In the genomic region with DNA sequence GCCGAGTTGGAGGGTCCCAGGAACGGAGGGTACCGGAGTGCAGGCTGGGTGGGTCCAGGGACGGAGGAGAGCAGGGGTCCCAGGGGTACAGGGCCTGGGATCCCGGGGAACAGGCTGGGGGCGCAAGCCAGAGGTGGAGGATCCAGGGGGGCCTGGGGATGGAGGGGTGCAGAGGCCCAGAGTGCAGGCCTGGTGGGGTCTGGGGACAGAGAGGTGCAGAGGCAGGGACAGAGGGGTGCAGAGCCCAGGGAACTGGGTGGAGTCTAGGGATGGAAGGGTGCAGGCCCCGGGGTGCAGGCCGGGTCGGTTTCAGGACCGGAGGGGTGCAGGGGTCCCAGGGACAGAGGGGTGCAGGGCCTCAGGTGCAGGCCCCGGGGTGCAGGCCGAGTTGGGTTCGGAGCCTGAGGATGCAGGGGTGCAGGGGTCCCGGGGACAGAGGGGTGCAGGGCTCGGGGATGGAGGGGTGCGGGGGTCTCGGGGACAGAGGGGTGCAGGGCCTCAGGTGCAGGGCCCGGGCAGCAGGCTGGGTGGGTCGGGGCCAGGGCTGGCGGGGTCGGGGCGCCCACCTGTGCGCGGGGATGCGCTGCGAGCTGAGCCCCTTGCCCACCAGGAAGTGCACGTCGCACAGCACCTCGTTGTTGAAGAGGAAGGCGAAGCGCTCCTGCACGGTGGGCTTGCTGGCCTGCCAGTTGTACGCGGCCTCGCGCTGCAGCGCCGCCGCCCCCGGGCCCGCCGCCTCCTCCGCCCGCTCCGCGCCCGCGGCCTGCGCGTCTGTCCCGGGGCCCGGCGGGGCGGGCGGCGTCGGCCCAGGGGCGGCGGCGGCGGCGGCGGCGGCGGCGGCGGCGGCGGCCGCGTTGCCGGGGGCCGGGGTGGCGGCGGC, we compare ENCODE assay signal across 8 cellular contexts. TPM values are rescaled to one million over a fixed set of nuclear protein-coding genes. Genes with fewer than 3 reads are reported as not detected.
A peak's percentile ranks its signal among the peaks of the same experiment; 100 is the strongest.
DNase-seq lines count a peak whose midpoint lies in the region; ATAC-seq, FAIRE-seq and TF ChIP-seq lines count a peak whose summit lies in the region.

No MANE protein-coding gene starts in this region.

- peak; percentile 40 for DNase-seq in activated CD4-positive, alpha-beta memory T cell treated with anti-CD3 and anti-CD28 coated beads, Interleukin-2, amount 10 ng/mL, durations not matched to agents 7 days and 5 days
- DNase-seq in foreskin fibroblast (peak in 1 of 2 donors; percentile 34), pancreas (peak in 4 of 6 donors; percentile 43 to 86 (median 66)), NCI-H1092 (lab: John Stamatoyannopoulos, UW) (no peak), activated gamma-delta T cell (lab: John Stamatoyannopoulos, UW) (no peak)

- intact Hi-C loops in pancreas (cut with DNase I): no loop called here

- peaks cover 15% of the 10 kb centered on the region for H3K4me1 Mint-ChIP-seq in activated CD4-positive, alpha-beta memory T cell treated with anti-CD3 and anti-CD28 coated beads, Interleukin-2, amount 10 ng/mL, durations not matched to agents 7 days and 5 days

- H3K36me3 ChIP-seq in ACC112 (ENCODE audit: insufficient read depth, low read length) (no peaks in the 10 kb centered on the region), pancreas (no peaks in the 10 kb centered on the region)

- H3K9me3 Mint-ChIP-seq in activated CD4-positive, alpha-beta memory T cell treated with anti-CD3 and anti-CD28 coated beads, Interleukin-2, amount 10 ng/mL, durations not matched to agents 7 days and 5 days: no peaks in the 10 kb centered on the region

- no peak for FAIRE-seq in pancreas (lab: Jason Lieb, UNC)

- POLR2A ChIA-PET in activated CD4-positive, alpha-beta memory T cell treated with anti-CD3 and anti-CD28 coated beads, Interleukin-2, amount 10 ng/mL, durations not matched to agents 7 days and 5 days (lab: Charles Lee): no interaction called here

- ATAC-seq in GM19324 (IDR thresholded peaks at IDR 0.05; ENCODE audit: low FRiP score, unreplicated experiment) (peak; percentile 17), pancreas (peak in 2 of 4 donors; percentile 10 to 25), GM21528 (IDR thresholded peaks at IDR 0.05; ENCODE audit: low FRiP score, unreplicated experiment) (no peak)

- H3K4me3 Mint-ChIP-seq in activated CD4-positive, alpha-beta memory T cell treated with anti-CD3 and anti-CD28 coated beads, Interleukin-2, amount 10 ng/mL, durations not matched to agents 7 days and 5 days: peak overlapping the region; percentile 63

- no peak overlapping the region for H2AFZ ChIP-seq in ACC112 (ENCODE audit: low read length, unreplicated experiment)

- H3K9me3 ChIP-seq in pancreas: no peaks in the 10 kb centered on the region

- 9 to 23% methylated on average over 18 to 74 of the region's 75 CpGs for WGBS in pancreas, 2 donors

- peaks cover 12% of the 10 kb centered on the region for H3K36me3 Mint-ChIP-seq in activated CD4-positive, alpha-beta memory T cell treated with anti-CD3 and anti-CD28 coated beads, Interleukin-2, amount 10 ng/mL, durations not matched to agents 7 days and 5 days (ENCODE audit: low read depth)

- H3K4me3 ChIP-seq in ACC112 (ENCODE audit: low read depth, low read length) (peak overlapping the region; percentile 80), foreskin fibroblast (ENCODE audit: low read depth in 1 of 2, low read length in 2 of 2) (peak overlapping the region; percentile 64 to 67), pancreas (peak overlapping the region; percentile 33 to 64 (median 57))

- H3K4me1 ChIP-seq in ACC112 (ENCODE audit: control insufficient read depth, insufficient read depth, low read length, unreplicated experiment) (peaks cover 3% of the 10 kb centered on the region), pancreas (no peaks in the 10 kb centered on the region)

- no peak for TF ChIP-seq CTCF in foreskin fibroblast (IDR thresholded peaks at IDR 0.05; ENCODE audit: low read depth, low read length)
- TF ChIP-seq CTCF in pancreas (IDR thresholded peaks at IDR 0.05): no peak

- H3K27me3 Mint-ChIP-seq in activated CD4-positive, alpha-beta memory T cell treated with anti-CD3 and anti-CD28 coated beads, Interleukin-2, amount 10 ng/mL, durations not matched to agents 7 days and 5 days: no peaks in the 10 kb centered on the region

- no peaks in the 10 kb centered on the region for H3K27me3 ChIP-seq in ACC112 (ENCODE audit: insufficient read depth, low read length)
- no peaks in the 10 kb centered on the region for H3K27me3 ChIP-seq in pancreas

- H3K27ac ChIP-seq in ACC112 (ENCODE audit: low read depth, low read length) (no peak overlapping the region), pancreas (no peak overlapping the region)

- H3K27ac Mint-ChIP-seq in activated CD4-positive, alpha-beta memory T cell treated with anti-CD3 and anti-CD28 coated beads, Interleukin-2, amount 10 ng/mL, durations not matched to agents 7 days and 5 days: no peak overlapping the region

- CTCF ChIA-PET in activated CD4-positive, alpha-beta memory T cell treated with anti-CD3 and anti-CD28 coated beads, Interleukin-2, amount 10 ng/mL, durations not matched to agents 7 days and 5 days (lab: Charles Lee): interaction anchor here (1.5 kb wide), 1 partner anchor 85 kb away, joined by 3 read pairs; no protein-coding TSS in a partner anchor

- H3K79me2 ChIP-seq in ACC112 (ENCODE audit: control insufficient read depth, insufficient read depth, low read length, unreplicated experiment): peaks cover 30% of the 10 kb centered on the region

RNA-seq across cellular contexts. Expression of a gene that starts 0.5 kb away (rescaled TPM):
- 10 to 100 TPM; 55.4 to 57.1 TPM for total RNA-seq in activated CD4-positive, alpha-beta memory T cell treated with anti-CD3 and anti-CD28 coated beads, Interleukin-2, amount 10 ng/mL, durations not matched to agents 7 days and 5 days
- total RNA-seq in pancreas: 10 to 100 TPM; 33.9 to 46.4 (median 36.6) TPM
- polyA plus RNA-seq in pancreas: 10 to 100 TPM; 35.6 to 44.4 TPM

RNA-seq across cellular contexts. Expression of a gene that starts 36.1 kb away (rescaled TPM):
- total RNA-seq in activated CD4-positive, alpha-beta memory T cell treated with anti-CD3 and anti-CD28 coated beads, Interleukin-2, amount 10 ng/mL, durations not matched to agents 7 days and 5 days: 100 to 1,000 TPM; 239 to 253 TPM
- 100 to 1,000 TPM; 178 to 446 (median 252) TPM for total RNA-seq in pancreas
- 100 to 1,000 TPM; 102 to 143 TPM for polyA plus RNA-seq in pancreas

Comparison
In these comparisons a context has a peak if more than half of its experiments do, and no peak if none do; other contexts are left out.
1. DNase-seq: peak in activated CD4-positive, alpha-beta memory T cell treated with anti-CD3 and anti-CD28 coated beads, Interleukin-2, amount 10 ng/mL, durations not matched to agents 7 days and 5 days (single experiment) and pancreas (4 of 6); none in NCI-H1092 (single experiment) and activated gamma-delta T cell (single experiment).
2. Peak in every context shown above with its lines, with median percentiles within 50 percentile points of each other: H3K4me3 ChIP-seq.